Comparison of ENCODE assay signal across 1 cellular context in the genomic region with DNA sequence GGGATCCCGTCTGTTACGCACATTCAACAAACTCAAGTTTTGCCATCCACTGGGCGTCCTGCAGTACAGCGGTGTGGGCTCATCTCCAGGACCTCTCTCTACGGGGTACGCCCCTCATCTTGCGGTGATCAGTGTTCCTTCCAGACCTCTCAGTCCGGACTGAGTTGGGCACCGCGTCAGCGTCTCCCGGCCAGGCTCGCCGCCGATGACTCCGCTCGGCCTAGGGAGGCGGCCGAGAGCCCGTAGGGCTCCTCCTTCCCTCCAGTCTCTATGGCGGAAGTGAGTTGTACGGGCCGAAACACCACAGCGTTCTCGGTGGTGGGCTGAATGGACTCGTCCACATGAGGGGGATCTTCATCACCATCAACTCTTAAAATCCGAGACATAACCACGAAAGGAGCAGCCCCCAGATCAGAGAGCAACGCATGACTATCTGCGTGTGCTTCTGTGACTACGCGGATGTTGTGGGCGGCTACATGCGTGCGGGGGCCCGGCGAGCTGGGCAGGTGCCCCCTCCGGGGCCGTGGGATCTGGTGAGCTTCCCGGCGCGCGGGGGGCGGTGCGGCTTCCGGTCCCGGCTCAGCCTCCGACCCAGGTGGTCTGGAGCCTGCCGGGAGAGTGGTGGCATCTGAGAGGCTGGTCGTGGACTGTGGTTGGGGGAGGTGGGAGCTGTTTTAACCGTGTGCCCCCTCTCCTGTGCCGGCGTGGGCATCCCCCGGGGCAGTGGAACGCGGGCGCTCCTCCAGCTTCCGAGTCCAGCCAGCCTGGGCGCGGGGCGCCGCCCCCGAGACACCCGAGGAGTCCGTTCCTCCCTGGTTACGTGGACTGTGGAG.
A peak's percentile ranks its signal among the peaks of the same experiment; 100 is the strongest.
TF ChIP-seq lines count a peak whose summit lies in the region.

A gene with protein sequence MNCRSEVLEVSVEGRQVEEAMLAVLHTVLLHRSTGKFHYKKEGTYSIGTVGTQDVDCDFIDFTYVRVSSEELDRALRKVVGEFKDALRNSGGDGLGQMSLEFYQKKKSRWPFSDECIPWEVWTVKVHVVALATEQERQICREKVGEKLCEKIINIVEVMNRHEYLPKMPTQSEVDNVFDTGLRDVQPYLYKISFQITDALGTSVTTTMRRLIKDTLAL (plus strand): TSS at position 569 of the 833 bp plus-strand sequence. CDS start 3,673 bp downstream, outside the sequence.

TF ChIP-seq in K562, 482 proteins besides CTCF, POLR2A, EP300 and RAD21 (continued from another document and continues in another):
- TF ChIP-seq, protein P1, sequence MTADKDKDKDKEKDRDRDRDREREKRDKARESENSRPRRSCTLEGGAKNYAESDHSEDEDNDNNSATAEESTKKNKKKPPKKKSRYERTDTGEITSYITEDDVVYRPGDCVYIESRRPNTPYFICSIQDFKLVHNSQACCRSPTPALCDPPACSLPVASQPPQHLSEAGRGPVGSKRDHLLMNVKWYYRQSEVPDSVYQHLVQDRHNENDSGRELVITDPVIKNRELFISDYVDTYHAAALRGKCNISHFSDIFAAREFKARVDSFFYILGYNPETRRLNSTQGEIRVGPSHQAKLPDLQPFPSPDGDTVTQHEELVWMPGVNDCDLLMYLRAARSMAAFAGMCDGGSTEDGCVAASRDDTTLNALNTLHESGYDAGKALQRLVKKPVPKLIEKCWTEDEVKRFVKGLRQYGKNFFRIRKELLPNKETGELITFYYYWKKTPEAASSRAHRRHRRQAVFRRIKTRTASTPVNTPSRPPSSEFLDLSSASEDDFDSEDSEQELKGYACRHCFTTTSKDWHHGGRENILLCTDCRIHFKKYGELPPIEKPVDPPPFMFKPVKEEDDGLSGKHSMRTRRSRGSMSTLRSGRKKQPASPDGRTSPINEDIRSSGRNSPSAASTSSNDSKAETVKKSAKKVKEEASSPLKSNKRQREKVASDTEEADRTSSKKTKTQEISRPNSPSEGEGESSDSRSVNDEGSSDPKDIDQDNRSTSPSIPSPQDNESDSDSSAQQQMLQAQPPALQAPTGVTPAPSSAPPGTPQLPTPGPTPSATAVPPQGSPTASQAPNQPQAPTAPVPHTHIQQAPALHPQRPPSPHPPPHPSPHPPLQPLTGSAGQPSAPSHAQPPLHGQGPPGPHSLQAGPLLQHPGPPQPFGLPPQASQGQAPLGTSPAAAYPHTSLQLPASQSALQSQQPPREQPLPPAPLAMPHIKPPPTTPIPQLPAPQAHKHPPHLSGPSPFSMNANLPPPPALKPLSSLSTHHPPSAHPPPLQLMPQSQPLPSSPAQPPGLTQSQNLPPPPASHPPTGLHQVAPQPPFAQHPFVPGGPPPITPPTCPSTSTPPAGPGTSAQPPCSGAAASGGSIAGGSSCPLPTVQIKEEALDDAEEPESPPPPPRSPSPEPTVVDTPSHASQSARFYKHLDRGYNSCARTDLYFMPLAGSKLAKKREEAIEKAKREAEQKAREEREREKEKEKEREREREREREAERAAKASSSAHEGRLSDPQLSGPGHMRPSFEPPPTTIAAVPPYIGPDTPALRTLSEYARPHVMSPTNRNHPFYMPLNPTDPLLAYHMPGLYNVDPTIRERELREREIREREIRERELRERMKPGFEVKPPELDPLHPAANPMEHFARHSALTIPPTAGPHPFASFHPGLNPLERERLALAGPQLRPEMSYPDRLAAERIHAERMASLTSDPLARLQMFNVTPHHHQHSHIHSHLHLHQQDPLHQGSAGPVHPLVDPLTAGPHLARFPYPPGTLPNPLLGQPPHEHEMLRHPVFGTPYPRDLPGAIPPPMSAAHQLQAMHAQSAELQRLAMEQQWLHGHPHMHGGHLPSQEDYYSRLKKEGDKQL (CRISPR knock-in tag; IDR thresholded peaks at IDR 0.05; ENCODE audit: borderline replicate concordance), result no peak
- TF ChIP-seq, protein P2, sequence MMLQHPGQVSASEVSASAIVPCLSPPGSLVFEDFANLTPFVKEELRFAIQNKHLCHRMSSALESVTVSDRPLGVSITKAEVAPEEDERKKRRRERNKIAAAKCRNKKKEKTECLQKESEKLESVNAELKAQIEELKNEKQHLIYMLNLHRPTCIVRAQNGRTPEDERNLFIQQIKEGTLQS (IDR thresholded peaks at IDR 0.05), result peak; percentile 59; the same call in 1 of the 2 replicates
- TF ChIP-seq, protein P2 (CRISPR knock-in tag; conservative IDR thresholded peaks at IDR 0.05), result no peak
- TF ChIP-seq ZBTB7A (IDR thresholded peaks at IDR 0.05; ENCODE audit: borderline replicate concordance, control insufficient read depth, low read depth, low read length), result no peak; the same call in 1 of the 2 replicates
- no peak for TF ChIP-seq CEBPB (tag; IDR thresholded peaks at IDR 0.05)
- TF ChIP-seq, protein P3, sequence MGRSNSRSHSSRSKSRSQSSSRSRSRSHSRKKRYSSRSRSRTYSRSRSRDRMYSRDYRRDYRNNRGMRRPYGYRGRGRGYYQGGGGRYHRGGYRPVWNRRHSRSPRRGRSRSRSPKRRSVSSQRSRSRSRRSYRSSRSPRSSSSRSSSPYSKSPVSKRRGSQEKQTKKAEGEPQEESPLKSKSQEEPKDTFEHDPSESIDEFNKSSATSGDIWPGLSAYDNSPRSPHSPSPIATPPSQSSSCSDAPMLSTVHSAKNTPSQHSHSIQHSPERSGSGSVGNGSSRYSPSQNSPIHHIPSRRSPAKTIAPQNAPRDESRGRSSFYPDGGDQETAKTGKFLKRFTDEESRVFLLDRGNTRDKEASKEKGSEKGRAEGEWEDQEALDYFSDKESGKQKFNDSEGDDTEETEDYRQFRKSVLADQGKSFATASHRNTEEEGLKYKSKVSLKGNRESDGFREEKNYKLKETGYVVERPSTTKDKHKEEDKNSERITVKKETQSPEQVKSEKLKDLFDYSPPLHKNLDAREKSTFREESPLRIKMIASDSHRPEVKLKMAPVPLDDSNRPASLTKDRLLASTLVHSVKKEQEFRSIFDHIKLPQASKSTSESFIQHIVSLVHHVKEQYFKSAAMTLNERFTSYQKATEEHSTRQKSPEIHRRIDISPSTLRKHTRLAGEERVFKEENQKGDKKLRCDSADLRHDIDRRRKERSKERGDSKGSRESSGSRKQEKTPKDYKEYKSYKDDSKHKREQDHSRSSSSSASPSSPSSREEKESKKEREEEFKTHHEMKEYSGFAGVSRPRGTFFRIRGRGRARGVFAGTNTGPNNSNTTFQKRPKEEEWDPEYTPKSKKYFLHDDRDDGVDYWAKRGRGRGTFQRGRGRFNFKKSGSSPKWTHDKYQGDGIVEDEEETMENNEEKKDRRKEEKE (IDR thresholded peaks at IDR 0.05; ENCODE audit: borderline replicate concordance in 1 of 2, control insufficient read depth in 1 of 2, low read depth in 2 of 2, low read length in 1 of 2), result peak; percentile 85 to 100; a peak in 2 of 4 replicates
- TF ChIP-seq DMBX1 (CRISPR knock-in tag; IDR thresholded peaks at IDR 0.05; ENCODE audit: borderline replicate concordance), result 0 out of 2 replicates have a peak, but pooled peaks have one; percentile 23
- TF ChIP-seq PHF20 (IDR thresholded peaks at IDR 0.05; ENCODE audit: partially characterized antibody), result peak; percentile 63
- peak; percentile 34; the same call in 1 of the 2 replicates for TF ChIP-seq CBX5 (IDR thresholded peaks at IDR 0.05; ENCODE audit: borderline replicate concordance, low read depth)
- no peak for TF ChIP-seq HNRNPL (IDR thresholded peaks at IDR 0.05; ENCODE audit: low read depth, low read length)
- TF ChIP-seq JUND (IDR thresholded peaks at IDR 0.05; ENCODE audit: borderline replicate concordance, low read depth, low read length), result peak; percentile 98
- TF ChIP-seq JUND (tag; IDR thresholded peaks at IDR 0.05; ENCODE audit: borderline replicate concordance, low read depth, low read length), result no peak; the same call in 2 of the 3 replicates
- TF ChIP-seq, protein P4, sequence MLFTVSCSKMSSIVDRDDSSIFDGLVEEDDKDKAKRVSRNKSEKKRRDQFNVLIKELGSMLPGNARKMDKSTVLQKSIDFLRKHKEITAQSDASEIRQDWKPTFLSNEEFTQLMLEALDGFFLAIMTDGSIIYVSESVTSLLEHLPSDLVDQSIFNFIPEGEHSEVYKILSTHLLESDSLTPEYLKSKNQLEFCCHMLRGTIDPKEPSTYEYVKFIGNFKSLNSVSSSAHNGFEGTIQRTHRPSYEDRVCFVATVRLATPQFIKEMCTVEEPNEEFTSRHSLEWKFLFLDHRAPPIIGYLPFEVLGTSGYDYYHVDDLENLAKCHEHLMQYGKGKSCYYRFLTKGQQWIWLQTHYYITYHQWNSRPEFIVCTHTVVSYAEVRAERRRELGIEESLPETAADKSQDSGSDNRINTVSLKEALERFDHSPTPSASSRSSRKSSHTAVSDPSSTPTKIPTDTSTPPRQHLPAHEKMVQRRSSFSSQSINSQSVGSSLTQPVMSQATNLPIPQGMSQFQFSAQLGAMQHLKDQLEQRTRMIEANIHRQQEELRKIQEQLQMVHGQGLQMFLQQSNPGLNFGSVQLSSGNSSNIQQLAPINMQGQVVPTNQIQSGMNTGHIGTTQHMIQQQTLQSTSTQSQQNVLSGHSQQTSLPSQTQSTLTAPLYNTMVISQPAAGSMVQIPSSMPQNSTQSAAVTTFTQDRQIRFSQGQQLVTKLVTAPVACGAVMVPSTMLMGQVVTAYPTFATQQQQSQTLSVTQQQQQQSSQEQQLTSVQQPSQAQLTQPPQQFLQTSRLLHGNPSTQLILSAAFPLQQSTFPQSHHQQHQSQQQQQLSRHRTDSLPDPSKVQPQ (CRISPR knock-in tag; IDR thresholded peaks at IDR 0.05; ENCODE audit: borderline replicate concordance), result no peak
- TF ChIP-seq SP2 (IDR thresholded peaks at IDR 0.05; ENCODE audit: extremely low read depth, low read depth, low read length, poor library complexity, severe bottlenecking), result peak; percentile 99
- TF ChIP-seq KLF6 (CRISPR knock-in tag; IDR thresholded peaks at IDR 0.05; ENCODE audit: borderline replicate concordance), result no peak
- TF ChIP-seq TRIM24 (IDR thresholded peaks at IDR 0.05), result peak; percentile 56 to 83; a peak in 3 of 4 replicates
- TF ChIP-seq LEF1 (IDR thresholded peaks at IDR 0.05), result peak; percentile 65
- peak; percentile 72 for TF ChIP-seq SIN3B (IDR thresholded peaks at IDR 0.05; ENCODE audit: low read depth)
- TF ChIP-seq, protein P5, sequence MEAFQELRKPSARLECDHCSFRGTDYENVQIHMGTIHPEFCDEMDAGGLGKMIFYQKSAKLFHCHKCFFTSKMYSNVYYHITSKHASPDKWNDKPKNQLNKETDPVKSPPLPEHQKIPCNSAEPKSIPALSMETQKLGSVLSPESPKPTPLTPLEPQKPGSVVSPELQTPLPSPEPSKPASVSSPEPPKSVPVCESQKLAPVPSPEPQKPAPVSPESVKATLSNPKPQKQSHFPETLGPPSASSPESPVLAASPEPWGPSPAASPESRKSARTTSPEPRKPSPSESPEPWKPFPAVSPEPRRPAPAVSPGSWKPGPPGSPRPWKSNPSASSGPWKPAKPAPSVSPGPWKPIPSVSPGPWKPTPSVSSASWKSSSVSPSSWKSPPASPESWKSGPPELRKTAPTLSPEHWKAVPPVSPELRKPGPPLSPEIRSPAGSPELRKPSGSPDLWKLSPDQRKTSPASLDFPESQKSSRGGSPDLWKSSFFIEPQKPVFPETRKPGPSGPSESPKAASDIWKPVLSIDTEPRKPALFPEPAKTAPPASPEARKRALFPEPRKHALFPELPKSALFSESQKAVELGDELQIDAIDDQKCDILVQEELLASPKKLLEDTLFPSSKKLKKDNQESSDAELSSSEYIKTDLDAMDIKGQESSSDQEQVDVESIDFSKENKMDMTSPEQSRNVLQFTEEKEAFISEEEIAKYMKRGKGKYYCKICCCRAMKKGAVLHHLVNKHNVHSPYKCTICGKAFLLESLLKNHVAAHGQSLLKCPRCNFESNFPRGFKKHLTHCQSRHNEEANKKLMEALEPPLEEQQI (IDR thresholded peaks at IDR 0.05), result peak; percentile 88
- TF ChIP-seq KAT8 (IDR thresholded peaks at IDR 0.05; ENCODE audit: low read depth), result no peak
- peak; percentile 97 for TF ChIP-seq PCBP1 (IDR thresholded peaks at IDR 0.05; ENCODE audit: low read depth, low read length, poor library complexity, severe bottlenecking)
- no peak for TF ChIP-seq ZNF146 (CRISPR knock-in tag; IDR thresholded peaks at IDR 0.05; ENCODE audit: unreplicated experiment)
- TF ChIP-seq ZNF436 (CRISPR knock-in tag; IDR thresholded peaks at IDR 0.05), result no peak
- TF ChIP-seq EHMT2 (IDR thresholded peaks at IDR 0.05), result 0 out of 2 replicates have a peak, but pooled peaks have one; percentile 28
- peak; percentile 79; the same call in 1 of the 2 replicates for TF ChIP-seq ZZZ3 (IDR thresholded peaks at IDR 0.05)
- TF ChIP-seq, protein P6, sequence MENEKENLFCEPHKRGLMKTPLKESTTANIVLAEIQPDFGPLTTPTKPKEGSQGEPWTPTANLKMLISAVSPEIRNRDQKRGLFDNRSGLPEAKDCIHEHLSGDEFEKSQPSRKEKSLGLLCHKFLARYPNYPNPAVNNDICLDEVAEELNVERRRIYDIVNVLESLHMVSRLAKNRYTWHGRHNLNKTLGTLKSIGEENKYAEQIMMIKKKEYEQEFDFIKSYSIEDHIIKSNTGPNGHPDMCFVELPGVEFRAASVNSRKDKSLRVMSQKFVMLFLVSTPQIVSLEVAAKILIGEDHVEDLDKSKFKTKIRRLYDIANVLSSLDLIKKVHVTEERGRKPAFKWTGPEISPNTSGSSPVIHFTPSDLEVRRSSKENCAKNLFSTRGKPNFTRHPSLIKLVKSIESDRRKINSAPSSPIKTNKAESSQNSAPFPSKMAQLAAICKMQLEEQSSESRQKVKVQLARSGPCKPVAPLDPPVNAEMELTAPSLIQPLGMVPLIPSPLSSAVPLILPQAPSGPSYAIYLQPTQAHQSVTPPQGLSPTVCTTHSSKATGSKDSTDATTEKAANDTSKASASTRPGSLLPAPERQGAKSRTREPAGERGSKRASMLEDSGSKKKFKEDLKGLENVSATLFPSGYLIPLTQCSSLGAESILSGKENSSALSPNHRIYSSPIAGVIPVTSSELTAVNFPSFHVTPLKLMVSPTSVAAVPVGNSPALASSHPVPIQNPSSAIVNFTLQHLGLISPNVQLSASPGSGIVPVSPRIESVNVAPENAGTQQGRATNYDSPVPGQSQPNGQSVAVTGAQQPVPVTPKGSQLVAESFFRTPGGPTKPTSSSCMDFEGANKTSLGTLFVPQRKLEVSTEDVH (IDR thresholded peaks at IDR 0.05; ENCODE audit: low read depth, partially characterized antibody), result peak; percentile 81
- no peak for TF ChIP-seq ZNF354B (CRISPR knock-in tag; IDR thresholded peaks at IDR 0.05)
- TF ChIP-seq, protein P7, sequence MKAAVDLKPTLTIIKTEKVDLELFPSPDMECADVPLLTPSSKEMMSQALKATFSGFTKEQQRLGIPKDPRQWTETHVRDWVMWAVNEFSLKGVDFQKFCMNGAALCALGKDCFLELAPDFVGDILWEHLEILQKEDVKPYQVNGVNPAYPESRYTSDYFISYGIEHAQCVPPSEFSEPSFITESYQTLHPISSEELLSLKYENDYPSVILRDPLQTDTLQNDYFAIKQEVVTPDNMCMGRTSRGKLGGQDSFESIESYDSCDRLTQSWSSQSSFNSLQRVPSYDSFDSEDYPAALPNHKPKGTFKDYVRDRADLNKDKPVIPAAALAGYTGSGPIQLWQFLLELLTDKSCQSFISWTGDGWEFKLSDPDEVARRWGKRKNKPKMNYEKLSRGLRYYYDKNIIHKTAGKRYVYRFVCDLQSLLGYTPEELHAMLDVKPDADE (conservative IDR thresholded peaks at IDR 0.05; ENCODE audit: control insufficient read depth, low read depth, low read length), result peak; percentile 49
- peak; percentile 60; the same call in 1 of the 2 replicates for TF ChIP-seq MYC (IDR thresholded peaks at IDR 0.05; ENCODE audit: low read depth, low read length)
- TF ChIP-seq MYC (CRISPR knock-in tag; IDR thresholded peaks at IDR 0.05; ENCODE audit: borderline replicate concordance, low read depth), result no peak
- TF ChIP-seq CAMTA2 (CRISPR knock-in tag; conservative IDR thresholded peaks at IDR 0.05), result 0 out of 2 replicates have a peak, but pooled peaks have one; percentile 24
- peak; percentile 55 for TF ChIP-seq CCNT2 (IDR thresholded peaks at IDR 0.05; ENCODE audit: borderline replicate concordance, extremely low read depth, insufficient read length, low read depth, low read length)
- TF ChIP-seq IRF2 (CRISPR knock-in tag; IDR thresholded peaks at IDR 0.05), result no peak
- no peak for TF ChIP-seq MEIS2 (IDR thresholded peaks at IDR 0.05; ENCODE audit: partially characterized antibody)
- no peak for TF ChIP-seq SRSF7 (optimal IDR thresholded peaks at IDR 0.05; ENCODE audit: low read depth, low read length)
